Comparison of ENCODE assay signal across 15 cellular contexts in the genomic region with DNA sequence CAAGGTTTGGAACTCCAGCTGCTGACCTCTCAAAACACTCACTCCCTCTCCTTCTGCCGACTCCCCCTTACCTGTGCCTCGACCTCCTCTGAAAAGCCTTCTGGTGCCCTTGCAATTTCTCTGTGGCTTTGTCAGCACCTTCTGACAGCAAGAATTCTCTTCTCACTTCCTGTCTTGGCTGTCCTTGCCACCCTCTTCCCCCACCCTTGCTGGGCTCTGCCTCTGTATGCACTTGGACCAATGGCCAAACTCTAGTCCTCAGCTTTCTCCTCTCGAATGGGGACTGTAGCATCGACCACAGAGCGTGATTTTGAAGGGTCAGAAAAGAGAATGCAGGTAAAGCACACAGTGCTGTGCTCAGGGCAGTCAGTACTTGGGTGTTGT.
"Had no signal": no experiment of that assay in that cellular context is flagged by ENCODE, and none has a peak within 500 bp of the region (broad histone marks: within the 10 kb centered on the region; RNA-seq: fewer than 3 reads in every experiment).

No MANE protein-coding gene starts in this region.

- H3K27ac ChIP-seq: coronary artery, left ventricle myocardium inferior, parathyroid adenoma had no signal

- H3K9me3 Mint-ChIP-seq: activated naive CD4-positive, alpha-beta T cell treated with anti-CD3 and anti-CD28 coated beads, Interleukin-2, amount 10 ng/mL, durations not matched to agents 7 days and 5 days; activated T-helper 2 cell treated with anti-CD3 and anti-CD28 coated beads, Interferon-gamma antibody, Interleukin-2, Interleukin-4, amounts not matched to agents 10 μg/mL and 5 μg/mL and 100 μg/mL, durations not matched to agents 14 hours and 24 hours and 36 hours; memory B cell; neural crest cell; type B pancreatic cell; WTC11 had no signal

- DNase-seq: activated CD4-positive, alpha-beta T cell treated with anti-CD3 and anti-CD28 coated beads, Interleukin-2, amount 50 U/mL, for 1 hour; activated naive CD4-positive, alpha-beta T cell treated with anti-CD3 and anti-CD28 coated beads, Interleukin-2, amount 10 ng/mL, durations not matched to agents 7 days and 5 days; central memory CD4-positive, alpha-beta T cell; effector CD4-positive, alpha-beta T cell; kidney; left ventricle myocardium inferior; stimulated activated naive CD4-positive, alpha-beta T cell treated with Interleukin-2 at 50 U/mL for 16 hours had no signal

- H3K36me3 Mint-ChIP-seq: activated naive CD4-positive, alpha-beta T cell treated with anti-CD3 and anti-CD28 coated beads, Interleukin-2, amount 10 ng/mL, durations not matched to agents 7 days and 5 days; memory B cell; type B pancreatic cell; WTC11 had no signal

- H3K79me2 ChIP-seq: parathyroid adenoma had no signal

- H3K9ac ChIP-seq: parathyroid adenoma had no signal

- H3K4me2 ChIP-seq: smooth muscle cell had no signal

- H3K4me3 Mint-ChIP-seq: activated naive CD4-positive, alpha-beta T cell treated with anti-CD3 and anti-CD28 coated beads, Interleukin-2, amount 10 ng/mL, durations not matched to agents 7 days and 5 days; memory B cell; neural crest cell; type B pancreatic cell; WTC11 had no signal

- H3K4me3 ChIP-seq: coronary artery, left ventricle myocardium inferior, smooth muscle cell had no signal

- ATAC-seq: WTC11 had no signal

- H3K4me1 ChIP-seq: parathyroid adenoma had no signal

- H3K9me3 ChIP-seq: left ventricle myocardium inferior had no signal

- H3K36me3 ChIP-seq: left ventricle myocardium inferior had no signal

- H3K27ac Mint-ChIP-seq: activated naive CD4-positive, alpha-beta T cell treated with anti-CD3 and anti-CD28 coated beads, Interleukin-2, amount 10 ng/mL, durations not matched to agents 7 days and 5 days; activated T-helper 2 cell treated with anti-CD3 and anti-CD28 coated beads, Interferon-gamma antibody, Interleukin-2, Interleukin-4, amounts not matched to agents 10 μg/mL and 5 μg/mL and 100 μg/mL, durations not matched to agents 14 hours and 24 hours and 36 hours; memory B cell; type B pancreatic cell; WTC11 had no signal
